ENCODE assay signal across 3 cellular contexts in the genomic region with DNA sequence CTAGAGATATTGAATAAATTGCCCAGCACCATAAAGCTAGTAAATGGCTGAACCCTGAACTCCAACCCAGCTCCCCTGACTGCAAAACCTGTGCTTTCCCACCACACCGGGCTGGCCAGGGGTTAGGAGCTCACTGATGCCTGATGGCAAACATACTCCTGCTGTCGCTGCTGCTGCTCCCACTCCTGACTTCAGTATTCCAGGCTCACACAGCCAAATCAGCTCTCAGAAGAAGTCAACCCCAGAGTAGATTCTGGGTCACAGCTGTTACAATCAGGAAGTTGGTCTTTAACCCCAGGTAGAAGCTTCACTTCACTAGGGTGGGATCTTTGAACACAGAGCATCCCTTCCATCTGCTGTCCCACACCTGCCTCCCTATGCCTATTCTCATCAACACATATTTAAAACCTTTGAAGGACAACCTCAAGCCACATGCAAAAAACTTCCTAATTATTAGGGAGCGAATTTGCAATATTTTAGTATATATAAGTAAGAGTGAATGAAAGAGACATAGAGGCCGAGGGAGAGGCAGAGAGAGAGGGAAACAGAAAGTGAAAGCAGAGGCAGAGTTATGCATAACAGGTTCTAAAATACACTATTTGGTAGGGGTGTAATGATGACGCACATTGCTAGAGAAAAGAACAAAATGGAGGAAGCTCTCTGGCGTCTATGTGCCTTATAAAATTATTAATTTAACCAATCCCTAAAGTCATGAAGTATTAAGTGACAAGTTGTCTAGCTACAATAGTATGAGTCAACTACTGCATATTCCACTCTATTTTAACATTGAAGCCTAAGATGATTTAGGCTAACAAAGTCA.
A peak's percentile ranks its signal among the peaks of the same experiment; 100 is the strongest.
TF ChIP-seq lines count a peak whose summit lies in the region.

No MANE protein-coding gene starts in this region.

TF ChIP-seq in HCT116, 20 proteins besides CTCF, POLR2A, EP300 and RAD21:
- no peak for TF ChIP-seq SRF (IDR thresholded peaks at IDR 0.05; ENCODE audit: low read depth)
- no peak for TF ChIP-seq JUND (IDR thresholded peaks at IDR 0.05)
- TF ChIP-seq EGR1 (IDR thresholded peaks at IDR 0.05; ENCODE audit: low read depth), result no peak
- TF ChIP-seq CBX3 (IDR thresholded peaks at IDR 0.05; ENCODE audit: low read depth), result no peak
- TF ChIP-seq TCF7L2 (IDR thresholded peaks at IDR 0.05; ENCODE audit: borderline replicate concordance, extremely low read depth, insufficient read depth, insufficient read length), result no peak
- TF ChIP-seq POLR2AphosphoS5 (IDR thresholded peaks at IDR 0.05; ENCODE audit: low read depth, low read length), result no peak
- TF ChIP-seq, protein P1, sequence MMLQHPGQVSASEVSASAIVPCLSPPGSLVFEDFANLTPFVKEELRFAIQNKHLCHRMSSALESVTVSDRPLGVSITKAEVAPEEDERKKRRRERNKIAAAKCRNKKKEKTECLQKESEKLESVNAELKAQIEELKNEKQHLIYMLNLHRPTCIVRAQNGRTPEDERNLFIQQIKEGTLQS (IDR thresholded peaks at IDR 0.05), result no peak
- TF ChIP-seq FOSL1 (IDR thresholded peaks at IDR 0.05; ENCODE audit: low read depth), result no peak
- no peak for TF ChIP-seq EZH2 (IDR thresholded peaks at IDR 0.05)
- no peak for TF ChIP-seq ELF1 (IDR thresholded peaks at IDR 0.05; ENCODE audit: borderline replicate concordance, low read depth)

TF ChIP-seq in GM12878, 131 proteins besides CTCF, POLR2A, EP300 and RAD21 (continues in another document):
- TF ChIP-seq ATF7 (IDR thresholded peaks at IDR 0.05; ENCODE audit: low read depth) (peak; percentile 39; the same call in 1 of the 2 replicates), CREM (IDR thresholded peaks at IDR 0.05; ENCODE audit: low read depth) (peak; percentile 52; the same call in 1 of the 2 replicates), PML (IDR thresholded peaks at IDR 0.05; ENCODE audit: low read length) (no peak), DPF2 (IDR thresholded peaks at IDR 0.05) (no peak), ZSCAN29 (IDR thresholded peaks at IDR 0.05) (no peak), ZNF24 (IDR thresholded peaks at IDR 0.05) (no peak), NKRF (conservative IDR thresholded peaks at IDR 0.05) (no peak), POLR2AphosphoS2 (IDR thresholded peaks at IDR 0.05; ENCODE audit: low read depth, low read length) (no peak), EZH2 (IDR thresholded peaks at IDR 0.05; ENCODE audit: borderline replicate concordance, control insufficient read depth, low read depth, low read length) (no peak), MTA2 (IDR thresholded peaks at IDR 0.05; ENCODE audit: low read depth) (no peak), SREBF1 (IDR thresholded peaks at IDR 0.05; ENCODE audit: low read length) (no peak), STAT3 (IDR thresholded peaks at IDR 0.05; ENCODE audit: low read depth, low read length) (no peak), STAT1 (conservative IDR thresholded peaks at IDR 0.05) (no peak), MTA3 (IDR thresholded peaks at IDR 0.05; ENCODE audit: borderline replicate concordance, low read length) (no peak), TARDBP (IDR thresholded peaks at IDR 0.05; ENCODE audit: borderline replicate concordance) (no peak), IRF3 (IDR thresholded peaks at IDR 0.05) (no peak), MLLT1 (IDR thresholded peaks at IDR 0.05) (no peak), NFXL1 (IDR thresholded peaks at IDR 0.05; ENCODE audit: borderline replicate concordance) (no peak), SUZ12 (IDR thresholded peaks at IDR 0.05; ENCODE audit: unreplicated experiment) (no peak), CEBPB (IDR thresholded peaks at IDR 0.05; ENCODE audit: borderline replicate concordance in 1 of 2, low read depth in 2 of 2, low read length in 2 of 2) (no peak), SRF (IDR thresholded peaks at IDR 0.05; ENCODE audit: low read depth in 2 of 2, low read length in 2 of 2) (no peak), ZNF274 (IDR thresholded peaks at IDR 0.05; ENCODE audit: insufficient read depth, insufficient read length) (no peak)

TF ChIP-seq in HepG2, 621 proteins besides CTCF, POLR2A, EP300 and RAD21:
- TF ChIP-seq GRHL1 (CRISPR knock-in tag; conservative IDR thresholded peaks at IDR 0.05), result no peak
- TF ChIP-seq SIX4 (CRISPR knock-in tag; IDR thresholded peaks at IDR 0.05), result no peak
- no peak for TF ChIP-seq KDM4B (CRISPR knock-in tag; IDR thresholded peaks at IDR 0.05)
- no peak for TF ChIP-seq RBFOX2 (IDR thresholded peaks at IDR 0.05; ENCODE audit: low read depth, low read length)
- TF ChIP-seq CERS6 (CRISPR knock-in tag; IDR thresholded peaks at IDR 0.05), result no peak
- TF ChIP-seq, protein P2, sequence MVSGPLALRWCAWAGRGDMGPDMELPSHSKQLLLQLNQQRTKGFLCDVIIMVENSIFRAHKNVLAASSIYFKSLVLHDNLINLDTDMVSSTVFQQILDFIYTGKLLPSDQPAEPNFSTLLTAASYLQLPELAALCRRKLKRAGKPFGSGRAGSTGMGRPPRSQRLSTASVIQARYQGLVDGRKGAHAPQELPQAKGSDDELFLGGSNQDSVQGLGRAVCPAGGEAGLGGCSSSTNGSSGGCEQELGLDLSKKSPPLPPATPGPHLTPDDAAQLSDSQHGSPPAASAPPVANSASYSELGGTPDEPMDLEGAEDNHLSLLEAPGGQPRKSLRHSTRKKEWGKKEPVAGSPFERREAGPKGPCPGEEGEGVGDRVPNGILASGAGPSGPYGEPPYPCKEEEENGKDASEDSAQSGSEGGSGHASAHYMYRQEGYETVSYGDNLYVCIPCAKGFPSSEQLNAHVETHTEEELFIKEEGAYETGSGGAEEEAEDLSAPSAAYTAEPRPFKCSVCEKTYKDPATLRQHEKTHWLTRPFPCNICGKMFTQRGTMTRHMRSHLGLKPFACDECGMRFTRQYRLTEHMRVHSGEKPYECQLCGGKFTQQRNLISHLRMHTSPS (CRISPR knock-in tag; IDR thresholded peaks at IDR 0.05; ENCODE audit: low read depth), result no peak
- TF ChIP-seq ZNF570 (CRISPR knock-in tag; IDR thresholded peaks at IDR 0.05; ENCODE audit: borderline replicate concordance), result no peak
- TF ChIP-seq ZFYVE20 (CRISPR knock-in tag; IDR thresholded peaks at IDR 0.05; ENCODE audit: borderline replicate concordance, low read depth), result no peak
- no peak for TF ChIP-seq ZNF138 (CRISPR knock-in tag; IDR thresholded peaks at IDR 0.05; ENCODE audit: low read depth)
- TF ChIP-seq GZF1 (CRISPR knock-in tag; IDR thresholded peaks at IDR 0.05), result no peak
- no peak for TF ChIP-seq ZNF780A (CRISPR knock-in tag; IDR thresholded peaks at IDR 0.05)
- TF ChIP-seq UBTF (CRISPR knock-in tag; IDR thresholded peaks at IDR 0.05), result no peak
- TF ChIP-seq ZNF232 (CRISPR knock-in tag; IDR thresholded peaks at IDR 0.05; ENCODE audit: borderline replicate concordance), result no peak
- TF ChIP-seq GMEB1 (CRISPR knock-in tag; IDR thresholded peaks at IDR 0.05; ENCODE audit: borderline replicate concordance), result no peak
- TF ChIP-seq ZNF83 (CRISPR knock-in tag; IDR thresholded peaks at IDR 0.05; ENCODE audit: borderline replicate concordance), result no peak
- no peak for TF ChIP-seq KDM5A (IDR thresholded peaks at IDR 0.05; ENCODE audit: borderline replicate concordance, low read length)
